In the genomic region with DNA sequence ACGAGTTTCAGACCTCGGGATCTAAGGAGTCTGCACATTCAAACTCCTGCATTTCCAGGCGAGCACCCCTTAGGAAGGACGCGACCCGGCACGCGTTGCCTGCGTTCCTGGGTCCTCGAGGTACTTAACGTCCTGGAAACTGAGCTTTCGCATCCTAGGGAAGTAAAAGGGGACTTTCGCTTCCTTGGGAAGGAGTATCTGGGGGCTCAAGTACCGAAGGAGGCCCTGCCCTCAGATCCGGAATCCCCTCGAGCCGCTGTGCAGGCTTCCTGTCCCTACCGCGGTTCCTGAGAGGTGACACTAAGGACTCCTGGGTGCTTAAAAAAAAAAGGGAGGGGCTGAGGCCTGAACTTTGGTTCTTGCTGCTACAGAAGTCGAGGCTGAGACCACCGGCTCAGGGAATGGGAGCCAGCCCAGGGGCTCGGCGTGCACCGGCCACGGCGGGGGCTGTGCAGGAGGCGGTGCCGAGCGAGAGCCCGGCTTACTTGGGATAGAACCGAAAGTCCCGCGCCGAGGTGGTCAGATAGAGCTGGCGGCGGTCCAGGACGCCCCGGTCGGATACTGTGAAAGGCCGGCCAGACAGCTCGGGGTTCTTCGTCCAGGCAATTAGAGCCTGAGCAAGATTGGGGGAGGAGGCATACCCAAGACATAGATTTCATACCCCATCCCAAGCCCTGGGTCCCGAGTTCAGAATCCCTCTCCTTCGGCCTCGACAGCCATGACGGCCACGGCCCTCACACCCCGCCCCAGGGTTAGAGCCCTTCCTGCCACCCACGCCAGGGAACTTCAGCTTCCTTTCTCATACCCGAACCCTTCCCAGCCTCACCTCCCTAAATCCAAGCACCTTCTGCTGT, we compare ENCODE assay signal across 1 cellular context.
TF ChIP-seq lines count a peak whose summit lies in the region.

No MANE protein-coding gene starts in this region.

TF ChIP-seq in HepG2, 621 proteins besides CTCF, POLR2A, EP300 and RAD21:
- TF ChIP-seq GABPB1 (CRISPR knock-in tag; IDR thresholded peaks at IDR 0.05) = 0 out of 2 replicates have a peak, but pooled peaks have one; percentile 17
- TF ChIP-seq AGO1 (IDR thresholded peaks at IDR 0.05; ENCODE audit: low read depth, low read length, poor library complexity, severe bottlenecking) = peak; percentile 72
- 0 out of 2 replicates have a peak, but pooled peaks have one; percentile 37 for TF ChIP-seq ZNF776 (CRISPR knock-in tag; IDR thresholded peaks at IDR 0.05)
- TF ChIP-seq ZFY (CRISPR knock-in tag; IDR thresholded peaks at IDR 0.05) = 0 out of 2 replicates have a peak, but pooled peaks have one; percentile 6
- peak; percentile 11; the same call in 1 of the 2 replicates for TF ChIP-seq KDM2A (CRISPR knock-in tag; IDR thresholded peaks at IDR 0.05; ENCODE audit: borderline replicate concordance, low read depth)
- TF ChIP-seq AKAP8 (CRISPR knock-in tag; IDR thresholded peaks at IDR 0.05) = 0 out of 2 replicates have a peak, but pooled peaks have one; percentile 32
- TF ChIP-seq DMAP1 (CRISPR knock-in tag; IDR thresholded peaks at IDR 0.05) = 0 out of 2 replicates have a peak, but pooled peaks have one; percentile 0
- TF ChIP-seq, protein P1, sequence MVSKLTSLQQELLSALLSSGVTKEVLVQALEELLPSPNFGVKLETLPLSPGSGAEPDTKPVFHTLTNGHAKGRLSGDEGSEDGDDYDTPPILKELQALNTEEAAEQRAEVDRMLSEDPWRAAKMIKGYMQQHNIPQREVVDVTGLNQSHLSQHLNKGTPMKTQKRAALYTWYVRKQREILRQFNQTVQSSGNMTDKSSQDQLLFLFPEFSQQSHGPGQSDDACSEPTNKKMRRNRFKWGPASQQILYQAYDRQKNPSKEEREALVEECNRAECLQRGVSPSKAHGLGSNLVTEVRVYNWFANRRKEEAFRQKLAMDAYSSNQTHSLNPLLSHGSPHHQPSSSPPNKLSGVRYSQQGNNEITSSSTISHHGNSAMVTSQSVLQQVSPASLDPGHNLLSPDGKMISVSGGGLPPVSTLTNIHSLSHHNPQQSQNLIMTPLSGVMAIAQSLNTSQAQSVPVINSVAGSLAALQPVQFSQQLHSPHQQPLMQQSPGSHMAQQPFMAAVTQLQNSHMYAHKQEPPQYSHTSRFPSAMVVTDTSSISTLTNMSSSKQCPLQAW (CRISPR knock-in tag; IDR thresholded peaks at IDR 0.05) = 0 out of 2 replicates have a peak, but pooled peaks have one; percentile 43
